Comparison of ENCODE assay signal across 29 cellular contexts in genomic region chr11:79367844-79368243, GRCh38.
"Had no signal": no experiment of that assay in that cellular context is flagged by ENCODE, and none has a peak within 500 bp of the region (broad histone marks: within the 10 kb centered on the region; RNA-seq: fewer than 3 reads in every experiment).

No MANE protein-coding gene starts in this region.

- ATAC-seq: effector memory CD8-positive, alpha-beta T cell; esophagus mucosa; gastrocnemius medialis; left ventricle myocardium superior; lower lobe of right lung; mucosa of descending colon; natural killer cell treated with Interleukin-12 subunit alpha and Interleukin-12 subunit beta and Interleukin-15 and Interleukin-18, amount 100 ng/mL, for 72 hours; sciatic nerve; stimulated activated naive B cell treated with anti-CD40 and anti-IgM and Interleukin-4, amounts not matched to agents 10 μg/mL and 1 μg/mL and 100 μg/mL, for 72 hours had no signal

- H3K27ac Mint-ChIP-seq: effector memory CD8-positive, alpha-beta T cell; mesothelial cell of epicardium; naive B cell; natural killer cell treated with Interleukin-12 subunit alpha and Interleukin-12 subunit beta and Interleukin-15 and Interleukin-18, amount 100 ng/mL, for 72 hours; neural progenitor cell; progenitor cell of endocrine pancreas; stimulated activated naive B cell treated with anti-CD40 and anti-IgM and Interleukin-4, amounts not matched to agents 10 μg/mL and 1 μg/mL and 100 μg/mL, for 72 hours; stimulated activated naive CD8-positive, alpha-beta T cell treated with anti-CD3 and anti-CD28 coated beads, Interleukin-15, Interleukin-2, amounts not matched to agents 100 ng/mL and 50 ng/mL, for 24 hours had no signal

- H3K36me3 Mint-ChIP-seq: mesothelial cell of epicardium; natural killer cell treated with Interleukin-12 subunit alpha and Interleukin-12 subunit beta and Interleukin-15 and Interleukin-18, amount 100 ng/mL, for 72 hours; neural progenitor cell; stimulated activated naive B cell treated with anti-CD40 and anti-IgM and Interleukin-4, amounts not matched to agents 10 μg/mL and 1 μg/mL and 100 μg/mL, for 72 hours had no signal

- H3K27me3 Mint-ChIP-seq: effector memory CD8-positive, alpha-beta T cell; natural killer cell treated with Interleukin-12 subunit alpha and Interleukin-12 subunit beta and Interleukin-15 and Interleukin-18, amount 100 ng/mL, for 72 hours; progenitor cell of endocrine pancreas had no signal

- H3K4me1 Mint-ChIP-seq: naive B cell; stimulated activated naive B cell treated with anti-CD40 and anti-IgM and Interleukin-4, amounts not matched to agents 10 μg/mL and 1 μg/mL and 100 μg/mL, for 72 hours had no signal

- H2AFZ ChIP-seq: neural progenitor cell, parathyroid adenoma had no signal

- H3K27ac ChIP-seq: coronary artery, epithelial cell of prostate, gastrocnemius medialis, lower lobe of right lung, neural progenitor cell, parathyroid adenoma, right atrium auricular region, thoracic aorta, tibial nerve, upper lobe of left lung had no signal

- H3K36me3 ChIP-seq: gastrocnemius medialis, lower lobe of right lung, neural progenitor cell, right atrium auricular region, thoracic aorta, tibial nerve, upper lobe of left lung had no signal

- H3K27me3 ChIP-seq: neural progenitor cell, right atrium auricular region, tibial nerve, upper lobe of left lung had no signal

- H3K79me2 ChIP-seq: parathyroid adenoma had no signal

- H3K4me3 ChIP-seq: coronary artery, gastrocnemius medialis, lower lobe of right lung, mucosa of descending colon, neural progenitor cell, right atrium auricular region, smooth muscle cell, thoracic aorta, tibial nerve, upper lobe of left lung had no signal

- H3K4me3 Mint-ChIP-seq: effector memory CD8-positive, alpha-beta T cell; mesothelial cell of epicardium; naive B cell; natural killer cell treated with Interleukin-12 subunit alpha and Interleukin-12 subunit beta and Interleukin-15 and Interleukin-18, amount 100 ng/mL, for 72 hours; neural progenitor cell; stimulated activated naive B cell treated with anti-CD40 and anti-IgM and Interleukin-4, amounts not matched to agents 10 μg/mL and 1 μg/mL and 100 μg/mL, for 72 hours; stimulated activated naive CD8-positive, alpha-beta T cell treated with anti-CD3 and anti-CD28 coated beads, Interleukin-15, Interleukin-2, amounts not matched to agents 100 ng/mL and 50 ng/mL, for 24 hours had no signal

- H3K9ac ChIP-seq: neural progenitor cell, parathyroid adenoma had no signal

- H3K4me1 ChIP-seq: gastrocnemius medialis, lower lobe of right lung, parathyroid adenoma, right atrium auricular region, tibial nerve, upper lobe of left lung had no signal

- H3K4me2 ChIP-seq: neural progenitor cell, smooth muscle cell had no signal

- H3K9me3 Mint-ChIP-seq: mesothelial cell of epicardium; neural progenitor cell; stimulated activated naive CD8-positive, alpha-beta T cell treated with anti-CD3 and anti-CD28 coated beads, Interleukin-15, Interleukin-2, amounts not matched to agents 100 ng/mL and 50 ng/mL, for 24 hours had no signal

- H3K9me3 ChIP-seq: gastrocnemius medialis, lower lobe of right lung, mucosa of descending colon, right atrium auricular region, thoracic aorta, tibial nerve, upper lobe of left lung had no signal

- FAIRE-seq: keratinocyte, urothelium cell line had no signal

- DNase-seq: effector memory CD8-positive, alpha-beta T cell; foreskin fibroblast; gastrocnemius medialis; head of caudate nucleus; left ventricle myocardium superior; lower lobe of right lung; mucosa of descending colon; naive B cell; stimulated activated CD4-positive, alpha-beta T cell treated with anti-CD3 and anti-CD28 coated beads, Interleukin-12 subunit alpha, Interleukin-12 subunit beta, amount 100 ng/mL, for 4 hours; stimulated activated CD4-positive, alpha-beta T cell treated with anti-CD3 and anti-CD28 coated beads, Interleukin-1b, Interleukin-23, amount 100 ng/mL, for 48 hours; stimulated activated CD4-positive, alpha-beta T cell treated with anti-CD3 and anti-CD28 coated beads, Interleukin-4, amount 100 ng/mL, for 24 hours; stimulated activated naive B cell treated with anti-CD40 and anti-IgM and Interleukin-4, amounts not matched to agents 10 μg/mL and 1 μg/mL and 100 μg/mL, for 72 hours had no signal
